ENCODE assay signal across 8 cellular contexts in genomic region chr2:203535784-203536590, GRCh38. TPM values are rescaled to one million over a fixed set of nuclear protein-coding genes. Genes with fewer than 3 reads are reported as not detected.
DNase-seq lines count a peak whose midpoint lies in the region; ATAC-seq and TF ChIP-seq lines count a peak whose summit lies in the region.

No MANE protein-coding gene starts in this region.

- no peaks in the 10 kb centered on the region for H3K36me3 ChIP-seq in gastroesophageal sphincter

- intact Hi-C loops in activated CD4-positive, alpha-beta memory T cell treated with anti-CD3 and anti-CD28 coated beads for 36 hours (cut with micrococcal nuclease) = loop anchor here (2.0 kb wide), 2 partner anchors 171 to 277 kb away; partner anchors contain the start of gene CD28

- ATAC-seq in gastroesophageal sphincter (no peak), GM18867 (IDR thresholded peaks at IDR 0.05; ENCODE audit: unreplicated experiment) (no peak)

- no peaks in the 10 kb centered on the region for H3K27me3 ChIP-seq in gastroesophageal sphincter

- peaks cover 24% of the 10 kb centered on the region for H3K9me3 Mint-ChIP-seq in activated CD4-positive, alpha-beta memory T cell treated with anti-CD3 and anti-CD28 coated beads for 36 hours

- H3K4me1 ChIP-seq in gastroesophageal sphincter = peaks cover 0 to 28% (median 4%) of the 10 kb centered on the region in 3 donors

- no peak for TF ChIP-seq CTCF in gastroesophageal sphincter (IDR thresholded peaks at IDR 0.05)

- 14 to 53% methylated on average over 3 to 10 of the region's 14 CpGs for WGBS in gastroesophageal sphincter (ENCODE audit: low coverage in 1 of 2), 2 donors

- H3K9me3 ChIP-seq in gastroesophageal sphincter = no peaks in the 10 kb centered on the region

- H3K4me3 ChIP-seq in gastroesophageal sphincter (peak overlapping the region; percentile 51 to 76), skin epidermis (peak overlapping the region; percentile 26 to 99 (median 94))

- H3K27me3 Mint-ChIP-seq in activated CD4-positive, alpha-beta memory T cell treated with anti-CD3 and anti-CD28 coated beads for 36 hours = peaks cover 14% of the 10 kb centered on the region

- H3K27ac Mint-ChIP-seq in activated CD4-positive, alpha-beta memory T cell treated with anti-CD3 and anti-CD28 coated beads for 36 hours = peak overlapping the region; percentile 67

- POLR2A ChIA-PET in activated CD4-positive, alpha-beta memory T cell treated with anti-CD3 and anti-CD28 coated beads for 36 hours (lab: Charles Lee) = interaction anchor here (1.2 to 1.6 kb wide), 2 partner anchors 52 to 205 kb away, joined by 3 to 4 read pairs; no protein-coding TSS in a partner anchor

- peak overlapping the region; percentile 39 to 99 (median 96) for H3K27ac ChIP-seq in gastroesophageal sphincter
- H3K27ac ChIP-seq in skin epidermis = peak overlapping the region; percentile 41 to 97 (median 80)

- no peak for TF ChIP-seq EP300 in gastroesophageal sphincter (IDR thresholded peaks at IDR 0.05)

- DNase-seq in NCI-H748 treated with DMSO at 0.1 percent for 48 hours (lab: John Stamatoyannopoulos, UW) (peak; percentile 62), NCI-H748 (lab: John Stamatoyannopoulos, UW; ENCODE audit: unreplicated experiment) (no peak), SHP77 (lab: John Stamatoyannopoulos, UW) (no peak), iPS-NIHi11 (ENCODE audit: low spot score) (no peak)
- no peak for DNase-seq in activated CD4-positive, alpha-beta memory T cell treated with anti-CD3 and anti-CD28 coated beads for 36 hours

- peak overlapping the region; percentile 82 for H3K4me3 Mint-ChIP-seq in activated CD4-positive, alpha-beta memory T cell treated with anti-CD3 and anti-CD28 coated beads for 36 hours

- CTCF ChIA-PET in activated CD4-positive, alpha-beta memory T cell treated with anti-CD3 and anti-CD28 coated beads for 36 hours (lab: Charles Lee) = interaction anchor here (3.1 kb wide), 1 partner anchor 51 kb away, joined by 7 read pairs; no protein-coding TSS in a partner anchor

- peaks cover 32% of the 10 kb centered on the region for H3K4me1 Mint-ChIP-seq in activated CD4-positive, alpha-beta memory T cell treated with anti-CD3 and anti-CD28 coated beads for 36 hours (ENCODE audit: low read depth)

- peaks cover 4% of the 10 kb centered on the region for H3K36me3 Mint-ChIP-seq in activated CD4-positive, alpha-beta memory T cell treated with anti-CD3 and anti-CD28 coated beads for 36 hours

- no peak for TF ChIP-seq POLR2A in gastroesophageal sphincter (IDR thresholded peaks at IDR 0.05)

RNA-seq across cellular contexts. Expression of gene RAPH1, which starts 0.9 kb away (rescaled TPM):
- total RNA-seq in activated CD4-positive, alpha-beta memory T cell treated with anti-CD3 and anti-CD28 coated beads for 36 hours = 10 to 100 TPM; 11.5 to 13.1 TPM
- 10 to 100 TPM; 17.1 to 39.6 (median 21.7) TPM for total RNA-seq in gastroesophageal sphincter
